ENCODE assay signal across 8 cellular contexts in genomic region chr10:110413903-110414562, GRCh38.
DNase-seq lines count a peak whose midpoint lies in the region; ATAC-seq and TF ChIP-seq lines count a peak whose summit lies in the region.

No MANE protein-coding gene starts in this region.

- no peak overlapping the region for H3K4me3 ChIP-seq in CD8-positive, alpha-beta T cell (ENCODE audit: low read depth, low read length)
- no peak overlapping the region for H3K4me3 ChIP-seq in left ventricle myocardium inferior

- H3K4me1 ChIP-seq in CD8-positive, alpha-beta T cell (ENCODE audit: insufficient read depth, low read length), result peaks cover 26% of the 10 kb centered on the region
- peaks cover 49% of the 10 kb centered on the region for H3K4me1 ChIP-seq in left ventricle myocardium inferior

- POLR2A ChIA-PET in CD8-positive, alpha-beta T cell (lab: Charles Lee), result interaction anchor here (1.0 to 1.3 kb wide), 3 partner anchors 8 to 85 kb away, joined by 3 to 4 read pairs (median 3); no protein-coding TSS in a partner anchor

- no peaks in the 10 kb centered on the region for H3K36me3 Mint-ChIP-seq in CD8-positive, alpha-beta T cell
- H3K36me3 Mint-ChIP-seq in IgD-negative memory B cell, result peaks cover 1% of the 10 kb centered on the region
- peaks cover 19% of the 10 kb centered on the region for H3K36me3 Mint-ChIP-seq in effector memory CD8-positive, alpha-beta T cell (ENCODE audit: insufficient read depth)

- H3K27me3 ChIP-seq in CD8-positive, alpha-beta T cell (ENCODE audit: insufficient read depth, low read length), result no peaks in the 10 kb centered on the region
- no peaks in the 10 kb centered on the region for H3K27me3 ChIP-seq in left ventricle myocardium inferior (ENCODE audit: low read depth)

- no peaks in the 10 kb centered on the region for H3K27me3 Mint-ChIP-seq in CD8-positive, alpha-beta T cell (ENCODE audit: low read depth)
- H3K27me3 Mint-ChIP-seq in IgD-negative memory B cell, result peaks cover 15% of the 10 kb centered on the region
- H3K27me3 Mint-ChIP-seq in effector memory CD8-positive, alpha-beta T cell, result no peaks in the 10 kb centered on the region

- peak overlapping the region; percentile 82 for H3K27ac Mint-ChIP-seq in CD8-positive, alpha-beta T cell
- peak overlapping the region; percentile 23 to 90 (median 65) for H3K27ac Mint-ChIP-seq in IgD-negative memory B cell
- H3K27ac Mint-ChIP-seq in effector memory CD8-positive, alpha-beta T cell, result peak overlapping the region; percentile 86

- CTCF ChIA-PET in CD8-positive, alpha-beta T cell (lab: Charles Lee), result interaction anchor here (1.2 kb wide), 1 partner anchor 60 kb away, joined by 3 read pairs; no protein-coding TSS in a partner anchor

- peak in 1 of 7 experiments; percentile 7 for DNase-seq in CD8-positive, alpha-beta T cell
- no peak for DNase-seq in effector memory CD8-positive, alpha-beta T cell
- DNase-seq in inferior parietal cortex (ENCODE audit: extremely low spot score) (no peak), H4 (ENCODE audit: low spot score) (no peak), left ventricle myocardium inferior (no peak), activated gamma-delta T cell (lab: John Stamatoyannopoulos, UW) (no peak)

- H3K27ac ChIP-seq in CD8-positive, alpha-beta T cell (ENCODE audit: low read depth, low read length), result no peak overlapping the region
- H3K27ac ChIP-seq in left ventricle myocardium inferior (replicated peaks), result no peak overlapping the region

- TF ChIP-seq CTCF in CD8-positive, alpha-beta T cell (IDR thresholded peaks at IDR 0.05), result no peak
- TF ChIP-seq CTCF in left ventricle myocardium inferior (IDR thresholded peaks at IDR 0.05; ENCODE audit: borderline replicate concordance), result no peak

- no peaks in the 10 kb centered on the region for H3K9me3 ChIP-seq in CD8-positive, alpha-beta T cell (ENCODE audit: low read length)
- no peaks in the 10 kb centered on the region for H3K9me3 ChIP-seq in left ventricle myocardium inferior (replicated peaks)

- intact Hi-C loops in CD8-positive, alpha-beta T cell (cut with DNase I, micrococcal nuclease), result loop anchor here (1.0 to 10.0 kb wide), 11 partner anchors 58 to 407 kb away; partner anchors contain the start of genes DUSP5 (in 2 of the 2), ADD3 (in 1 of the 2) and MXI1 (in 1 of the 2)
- intact Hi-C loops in left ventricle myocardium inferior (cut with micrococcal nuclease), result no loop called here

- H3K9me3 Mint-ChIP-seq in CD8-positive, alpha-beta T cell, result no peaks in the 10 kb centered on the region
- no peaks in the 10 kb centered on the region for H3K9me3 Mint-ChIP-seq in IgD-negative memory B cell
- H3K9me3 Mint-ChIP-seq in effector memory CD8-positive, alpha-beta T cell, result no peaks in the 10 kb centered on the region

- peaks cover 29% of the 10 kb centered on the region for H3K4me1 Mint-ChIP-seq in CD8-positive, alpha-beta T cell (ENCODE audit: low read depth)
- H3K4me1 Mint-ChIP-seq in IgD-negative memory B cell, result peaks cover 22 to 59% (median 55%) of the 10 kb centered on the region in 3 donors
- peaks cover 46 to 51% of the 10 kb centered on the region in 2 donors for H3K4me1 Mint-ChIP-seq in effector memory CD8-positive, alpha-beta T cell (ENCODE audit: low read depth in 2 of 2)

- H3K4me3 Mint-ChIP-seq in CD8-positive, alpha-beta T cell, result peak overlapping the region; percentile 33
- H3K4me3 Mint-ChIP-seq in IgD-negative memory B cell, result peak overlapping the region; percentile 7 to 88 (median 65)
- H3K4me3 Mint-ChIP-seq in effector memory CD8-positive, alpha-beta T cell, result peak overlapping the region; percentile 51 to 75

- peak; percentile 19 for ATAC-seq in CD8-positive, alpha-beta T cell
- ATAC-seq in GM21447 (IDR thresholded peaks at IDR 0.05; ENCODE audit: unreplicated experiment), result peak; percentile 10
- peak; percentile 7 for ATAC-seq in effector memory CD8-positive, alpha-beta T cell (replicated peaks)

- H3K36me3 ChIP-seq in CD8-positive, alpha-beta T cell (ENCODE audit: insufficient read depth, low read length), result no peaks in the 10 kb centered on the region
- H3K36me3 ChIP-seq in left ventricle myocardium inferior, result no peaks in the 10 kb centered on the region
